Comparison of ENCODE assay signal across 1 cellular context in the genomic region with DNA sequence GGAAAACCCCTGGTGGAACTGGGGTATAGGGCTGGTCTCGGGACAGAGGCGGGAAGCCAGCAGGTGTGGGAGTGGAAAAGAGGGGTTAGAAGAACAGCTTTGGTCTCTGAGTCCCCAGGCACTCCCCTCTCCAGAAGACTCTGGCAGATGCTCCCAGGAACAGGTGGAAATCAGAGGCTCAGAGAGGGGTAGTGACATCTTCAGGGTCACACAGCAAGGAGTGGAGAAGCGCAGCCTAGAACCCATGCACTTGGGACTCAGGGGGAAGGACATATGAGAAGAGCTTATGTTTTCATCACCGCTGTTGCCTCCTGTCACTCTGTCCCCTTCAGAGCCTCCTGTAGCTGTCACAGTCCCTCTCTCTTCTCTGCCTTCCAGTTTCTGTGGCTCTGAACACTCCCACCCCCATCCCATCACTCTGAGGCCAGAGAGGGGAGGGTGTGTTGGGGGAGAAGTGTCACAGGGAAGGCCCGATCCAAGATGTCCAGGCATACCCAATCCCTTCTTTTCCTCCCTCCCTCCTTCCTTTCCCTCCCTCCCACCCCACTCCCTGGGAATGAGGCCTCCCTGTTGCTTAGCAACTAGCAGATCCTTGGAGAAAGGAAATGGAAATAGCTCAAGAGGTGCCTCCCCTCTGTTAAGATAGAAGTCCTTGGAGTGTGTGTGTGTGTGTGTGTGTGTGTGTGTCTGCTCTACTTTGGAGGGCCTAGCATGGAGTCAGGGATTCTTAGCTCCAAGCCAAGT.
A peak's percentile ranks its signal among the peaks of the same experiment; 100 is the strongest.
TF ChIP-seq lines count a peak whose summit lies in the region.

No MANE protein-coding gene starts in this region.

TF ChIP-seq in HepG2, 621 proteins besides CTCF, POLR2A, EP300 and RAD21 (continued from another document):
- TF ChIP-seq THAP7 (CRISPR knock-in tag; IDR thresholded peaks at IDR 0.05) (no peak), ZNF768 (CRISPR knock-in tag; IDR thresholded peaks at IDR 0.05) (peak; percentile 91), EHMT2 (IDR thresholded peaks at IDR 0.05; ENCODE audit: borderline replicate concordance, low read depth, low read length) (no peak), PCBP1 (IDR thresholded peaks at IDR 0.05; ENCODE audit: borderline replicate concordance, low read depth, low read length) (no peak), BATF2 (CRISPR knock-in tag; IDR thresholded peaks at IDR 0.05) (no peak)
- TF ChIP-seq, protein P1, sequence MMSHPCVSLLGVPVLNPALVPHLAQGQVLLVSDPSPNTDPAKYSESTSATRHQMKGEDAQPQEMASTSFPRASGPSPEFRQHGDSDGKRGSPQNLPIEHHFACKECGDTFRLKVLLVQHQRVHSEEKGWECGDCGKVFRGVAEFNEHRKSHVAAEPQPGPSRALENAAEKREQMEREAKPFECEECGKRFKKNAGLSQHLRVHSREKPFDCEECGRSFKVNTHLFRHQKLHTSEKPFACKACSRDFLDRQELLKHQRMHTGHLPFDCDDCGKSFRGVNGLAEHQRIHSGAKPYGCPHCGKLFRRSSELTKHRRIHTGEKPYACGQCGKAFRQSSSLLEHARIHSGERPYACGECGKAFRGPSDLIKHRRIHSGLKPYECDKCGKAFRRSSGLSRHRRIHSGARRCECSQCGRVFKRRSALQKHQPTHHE (CRISPR knock-in tag; IDR thresholded peaks at IDR 0.05; ENCODE audit: borderline replicate concordance): no peak
